In genomic region chr1:77407738-77408375, GRCh38 we compare ENCODE assay signal across 26 cellular contexts.
DNase-seq lines count a peak whose midpoint lies in the region; ATAC-seq and TF ChIP-seq lines count a peak whose summit lies in the region.
"Had no signal": no experiment of that assay in that cellular context is flagged by ENCODE, and none has a peak within 500 bp of the region (broad histone marks: within the 10 kb centered on the region; RNA-seq: fewer than 3 reads in every experiment).

No MANE protein-coding gene starts in this region.

- in situ Hi-C loops in astrocyte of the cerebellum (cut with HindIII; ENCODE audit: low sequenced_read_pairs) = no loop called here

- DNase-seq in activated naive CD4-positive, alpha-beta T cell treated with Interleukin-2 at 50 U/mL for 16 hours = no peak
- DNase-seq in astrocyte of the cerebellum (ENCODE audit: low read depth) (peak; percentile 62), fibroblast of the aortic adventitia (ENCODE audit: low read depth) (peak; percentile 25), NCI-H748 treated with DMSO at 0.1 percent for 48 hours (lab: John Stamatoyannopoulos, UW) (no peak)
- DNase-seq in stimulated activated naive CD4-positive, alpha-beta T cell treated with Interleukin-2 at 50 U/mL for 16 hours (lab: John Stamatoyannopoulos, UW) = no peak
- DNase-seq: activated naive CD8-positive, alpha-beta T cell treated with anti-CD3 and anti-CD28 coated beads, Interleukin-2, amount 10 ng/mL, durations not matched to agents 7 days and 5 days; BE2C; cortex of kidney; DMS79 treated with DMSO at 0.1 percent for 48 hours; mammary epithelial cell; NCI-H1417; NCI-H510A; stimulated activated CD4-positive, alpha-beta T cell treated with anti-CD3 and anti-CD28 coated beads, Interleukin-2, amount 100 ng/mL, for 48 hours; stimulated activated naive B cell treated with anti-CD40 and anti-IgM and Interleukin-4, amounts not matched to agents 10 μg/mL and 1 μg/mL and 100 μg/mL, for 72 hours; thyroid gland; WERI-Rb-1 had no signal

- H3K9me3 Mint-ChIP-seq in activated naive CD4-positive, alpha-beta T cell treated with anti-CD3 and anti-CD28 coated beads, Interleukin-2, amount 50 U/mL, for 24 hours = peaks cover 5% of the 10 kb centered on the region

- H3K4me3 ChIP-seq in astrocyte of the cerebellum (ENCODE audit: low read depth, low read length) = no peak overlapping the region
- no peak overlapping the region for H3K4me3 ChIP-seq in fibroblast of the aortic adventitia (ENCODE audit: low read depth, low read length)
- H3K4me3 ChIP-seq: gastroesophageal sphincter, prostate gland, SK-N-MC, smooth muscle cell, thyroid gland had no signal

- no peak for ATAC-seq in GM21515 (IDR thresholded peaks at IDR 0.05; ENCODE audit: unreplicated experiment)
- no peak for ATAC-seq in GM18861 (IDR thresholded peaks at IDR 0.05; ENCODE audit: unreplicated experiment)
- ATAC-seq: gastroesophageal sphincter; HepG2; stimulated activated naive B cell treated with anti-CD40 and anti-IgM and Interleukin-4, amounts not matched to agents 10 μg/mL and 1 μg/mL and 100 μg/mL, for 72 hours had no signal

- peak overlapping the region; percentile 60 for H3K27ac Mint-ChIP-seq in activated naive CD4-positive, alpha-beta T cell treated with anti-CD3 and anti-CD28 coated beads, Interleukin-2, amount 50 U/mL, for 24 hours
- H3K27ac Mint-ChIP-seq: activated naive CD8-positive, alpha-beta T cell treated with anti-CD3 and anti-CD28 coated beads, Interleukin-2, amount 10 ng/mL, durations not matched to agents 7 days and 5 days; activated T-helper 2 cell treated with anti-CD3 and anti-CD28 coated beads, Interferon-gamma antibody, Interleukin-2, Interleukin-4, amounts not matched to agents 10 μg/mL and 5 μg/mL and 100 μg/mL, durations not matched to agents 14 hours and 24 hours and 36 hours; stimulated activated naive B cell treated with anti-CD40 and anti-IgM and Interleukin-4, amounts not matched to agents 10 μg/mL and 1 μg/mL and 100 μg/mL, for 72 hours; T-helper 2 cell treated with Interferon-gamma antibody and Interleukin-4, amounts not matched to agents 5 μg/mL and 100 μg/mL, for 36 hours had no signal

- peaks cover 25% of the 10 kb centered on the region for H3K4me1 Mint-ChIP-seq in activated naive CD4-positive, alpha-beta T cell treated with anti-CD3 and anti-CD28 coated beads, Interleukin-2, amount 50 U/mL, for 24 hours

- H3K36me3 Mint-ChIP-seq in activated naive CD4-positive, alpha-beta T cell treated with anti-CD3 and anti-CD28 coated beads, Interleukin-2, amount 50 U/mL, for 24 hours = peaks cover 31% of the 10 kb centered on the region

- no peaks in the 10 kb centered on the region for H3K27me3 Mint-ChIP-seq in activated naive CD4-positive, alpha-beta T cell treated with anti-CD3 and anti-CD28 coated beads, Interleukin-2, amount 50 U/mL, for 24 hours
- H3K27me3 Mint-ChIP-seq: activated naive CD8-positive, alpha-beta T cell treated with anti-CD3 and anti-CD28 coated beads, Interleukin-2, amount 10 ng/mL, durations not matched to agents 7 days and 5 days had no signal

- H3K4me3 Mint-ChIP-seq in activated naive CD4-positive, alpha-beta T cell treated with anti-CD3 and anti-CD28 coated beads, Interleukin-2, amount 50 U/mL, for 24 hours = no peak overlapping the region
- H3K4me3 Mint-ChIP-seq: activated naive CD8-positive, alpha-beta T cell treated with anti-CD3 and anti-CD28 coated beads, Interleukin-2, amount 10 ng/mL, durations not matched to agents 7 days and 5 days; stimulated activated naive B cell treated with anti-CD40 and anti-IgM and Interleukin-4, amounts not matched to agents 10 μg/mL and 1 μg/mL and 100 μg/mL, for 72 hours; T-helper 2 cell treated with Interferon-gamma antibody and Interleukin-4, amounts not matched to agents 5 μg/mL and 100 μg/mL, for 36 hours had no signal

- TF ChIP-seq CTCF in astrocyte of the cerebellum (IDR thresholded peaks at IDR 0.05; ENCODE audit: low read depth, low read length, missing control alignments) (no peak), fibroblast of the aortic adventitia (IDR thresholded peaks at IDR 0.05; ENCODE audit: insufficient read depth, low read length) (no peak)

Comparison
In these comparisons a context has a peak if more than half of its experiments do, and no peak if none do; other contexts are left out.
1. DNase-seq: peak in astrocyte of the cerebellum (single experiment) and fibroblast of the aortic adventitia (single experiment); none in activated naive CD4-positive, alpha-beta T cell treated with Interleukin-2 at 50 U/mL for 16 hours (single experiment), stimulated activated naive CD4-positive, alpha-beta T cell treated with Interleukin-2 at 50 U/mL for 16 hours (single experiment) and NCI-H748 treated with DMSO at 0.1 percent for 48 hours (single experiment).